Comparison of ENCODE assay signal across 15 cellular contexts in the genomic region with DNA sequence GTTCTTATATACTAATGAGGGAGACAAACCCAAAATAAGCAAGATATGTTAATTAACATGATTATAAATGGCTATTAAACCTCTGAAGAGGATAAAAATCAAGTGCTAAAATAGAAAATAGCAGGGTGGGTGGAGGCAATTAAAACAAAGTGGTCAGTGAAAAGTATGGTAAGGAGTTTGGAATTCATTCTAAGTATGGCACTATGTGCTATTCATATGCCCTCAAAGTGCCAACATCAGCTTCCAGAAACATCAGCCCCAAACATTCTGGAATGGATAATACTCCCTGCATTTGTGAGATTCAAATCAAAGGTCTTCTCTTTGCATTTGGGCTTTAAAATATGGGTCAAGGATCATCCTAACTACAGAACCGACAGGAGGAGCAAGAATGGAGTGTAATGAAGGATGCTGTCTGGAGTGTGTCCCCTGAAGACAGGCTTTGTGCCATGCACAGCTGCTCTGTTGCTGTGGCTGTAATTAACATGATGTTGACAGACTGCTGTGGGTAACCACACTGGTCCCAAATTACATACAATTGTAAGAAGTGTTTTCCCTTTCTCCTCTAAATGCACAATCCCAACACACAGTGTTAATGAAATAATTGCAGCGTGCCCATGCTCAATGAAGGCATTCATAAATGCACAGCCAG.
DNase-seq lines count a peak whose midpoint lies in the region; ATAC-seq, FAIRE-seq and TF ChIP-seq lines count a peak whose summit lies in the region.
"Had no signal": no experiment of that assay in that cellular context is flagged by ENCODE, and none has a peak within 500 bp of the region (broad histone marks: within the 10 kb centered on the region; RNA-seq: fewer than 3 reads in every experiment).

No MANE protein-coding gene starts in this region.

- H3K9me3 ChIP-seq in heart right ventricle (no peaks in the 10 kb centered on the region), tibial artery (no peaks in the 10 kb centered on the region)
- H3K9me3 ChIP-seq: SJSA1 had no signal

- H3K27me3 ChIP-seq in heart right ventricle (no peaks in the 10 kb centered on the region), tibial artery (no peaks in the 10 kb centered on the region)
- H3K27me3 ChIP-seq: SJSA1 had no signal

- TF ChIP-seq CTCF in heart right ventricle (IDR thresholded peaks at IDR 0.05) = no peak
- TF ChIP-seq CTCF in tibial artery (IDR thresholded peaks at IDR 0.05) = no peak

- WGBS in heart right ventricle, 2 donors = 58 to 69% methylated on average over 2 of the region's 2 CpGs

- peak in 4 of 8 donors; percentile 68 to 76 (median 72) for ATAC-seq in heart right ventricle
- ATAC-seq in Right ventricle myocardium superior (ENCODE audit: poor library complexity) = no peak

- H3K36me3 ChIP-seq in heart right ventricle = no peaks in the 10 kb centered on the region
- H3K36me3 ChIP-seq in tibial artery = no peaks in the 10 kb centered on the region
- H3K36me3 ChIP-seq: SJSA1 had no signal

- DNase-seq in heart right ventricle (no peak), Right ventricle myocardium superior (no peak), NCI-H146 (lab: John Stamatoyannopoulos, UW) (peak; percentile 49), RPMI7951 (ENCODE audit: low read depth) (peak; percentile 39), tibial artery (no peak), HTR-8/SVneo (ENCODE audit: insufficient read length, low spot score) (no peak), dermis blood vessel endothelial cell (no peak)
- DNase-seq: CD4-positive, alpha-beta T cell; DND-41; GF-D8; GOT3; KBM-7; NCI-H1092; RPMI8226 had no signal

- no peak for FAIRE-seq in HTR-8/SVneo (lab: Jason Lieb, UNC)

- intact Hi-C loops in heart right ventricle (cut with DNase I) = loop anchor here in 1 of 10 donors (10.0 kb wide), 1 partner anchor 57 kb away; no protein-coding TSS in a partner anchor
- intact Hi-C loops in Right ventricle myocardium superior (cut with DNase I) = no loop called here
- intact Hi-C loops in tibial artery (cut with DNase I; ENCODE audit: low total_unique reads) = no loop called here

- no peak overlapping the region for H3K4me3 ChIP-seq in heart right ventricle
- no peak overlapping the region for H3K4me3 ChIP-seq in tibial artery
- H3K4me3 ChIP-seq: SJSA1 had no signal

- peaks cover 0 to 10% (median 0%) of the 10 kb centered on the region in 9 donors for H3K4me1 ChIP-seq in heart right ventricle
- peaks cover 0 to 36% (median 16%) of the 10 kb centered on the region in 4 donors for H3K4me1 ChIP-seq in tibial artery

- peak overlapping the region in 7 of 10 donors; percentile 25 to 82 (median 58) for H3K27ac ChIP-seq in heart right ventricle
- H3K27ac ChIP-seq in tibial artery = peak overlapping the region; percentile 24 to 36
- H3K27ac ChIP-seq: SJSA1 had no signal

Comparison
In these comparisons a context has a peak if more than half of its experiments do, and no peak if none do; other contexts are left out.
1. DNase-seq: peak in NCI-H146 (single experiment) and RPMI7951 (single experiment); none in heart right ventricle (0 of 2), Right ventricle myocardium superior (single experiment), tibial artery (0 of 2), HTR-8/SVneo (single experiment) and dermis blood vessel endothelial cell (single experiment).